Comparison of ENCODE assay signal across 13 cellular contexts in the genomic region with DNA sequence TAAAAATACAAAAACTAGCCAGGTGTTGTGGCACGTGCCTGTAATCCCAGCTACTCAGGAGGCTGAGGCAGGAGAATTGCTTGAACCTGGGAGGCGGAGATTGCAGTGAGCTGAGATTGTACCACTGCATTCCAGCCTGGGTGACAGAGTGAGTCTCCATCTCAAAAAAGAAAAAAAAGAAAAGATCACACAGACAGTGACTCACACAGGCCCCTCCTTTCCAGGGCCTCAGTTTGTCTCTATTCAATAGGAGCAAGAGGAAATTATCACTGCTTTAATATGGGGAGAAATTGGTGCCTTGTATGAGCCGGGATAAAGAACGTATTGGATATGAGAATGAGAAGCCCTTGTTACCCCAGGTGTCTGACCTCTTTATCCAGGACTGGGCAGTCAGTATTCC. TPM values are rescaled to one million over a fixed set of nuclear protein-coding genes. Genes with fewer than 3 reads are reported as not detected.
DNase-seq lines count a peak whose midpoint lies in the region; ATAC-seq and TF ChIP-seq lines count a peak whose summit lies in the region.
"Not testable (repeated sequence)": the region's sequence is repeated elsewhere in the genome, so short reads cannot be mapped to it uniquely, and the experiment has no call there.
"Had no signal": no experiment of that assay in that cellular context is flagged by ENCODE, and none has a peak within 500 bp of the region (broad histone marks: within the 10 kb centered on the region; RNA-seq: fewer than 3 reads in every experiment).

No MANE protein-coding gene starts in this region.

- H2BK20ac ChIP-seq in IMR-90 (ENCODE audit: low read depth, low read length) = not testable (repeated sequence)

- H2AK5ac ChIP-seq in IMR-90 (ENCODE audit: low read depth, low read length) = not testable (repeated sequence)

- H2BK120ac ChIP-seq in IMR-90 (ENCODE audit: low read depth, low read length) = 0 out of 2 replicates have a peak overlapping the region, but pooled peaks have one; percentile 47

- DNase-seq in AG08395 (ENCODE audit: low spot score) (peak; percentile 25), ELR (ENCODE audit: low read depth) (peak; percentile 43), IMR-90 (peak; percentile 43), astrocyte of the spinal cord (ENCODE audit: low read depth, low spot score) (peak; percentile 36), epithelial cell of esophagus (ENCODE audit: low read depth) (peak; percentile 29), osteoblast (ENCODE audit: insufficient read length, low spot score, missing footprints) (peak; percentile 77)
- DNase-seq in type B pancreatic cell (ENCODE audit: extremely low spot score, unreplicated experiment) = not testable (repeated sequence)

- CTCF ChIA-PET in IMR-90 (lab: Yijun Ruan, JAX) = interaction anchor here (0.9 kb wide), 1 partner anchor 28 kb away, joined by 3 read pairs; no protein-coding TSS in a partner anchor

- H3K9me1 ChIP-seq in IMR-90 (ENCODE audit: insufficient read depth, low read length) = not testable (repeated sequence)

- H3K4me3 Mint-ChIP-seq in type B pancreatic cell = not testable (repeated sequence)

- H4K5ac ChIP-seq in IMR-90 (ENCODE audit: low read depth, low read length) = not testable (repeated sequence)

- not testable (repeated sequence) for H3K27ac ChIP-seq in IMR-90 (ENCODE audit: insufficient read depth, low read length)
- peak overlapping the region; percentile 45 for H3K27ac ChIP-seq in osteoblast (ENCODE audit: low read depth, low read length)

- WGBS in IMR-90 (ENCODE audit: extremely low coverage in 2 of 2, insufficient read length in 1 of 2), 2 experiments = no CpG with 5 or more reads among the region's 4 CpGs

- H3K9me3 Mint-ChIP-seq in type B pancreatic cell = not testable (repeated sequence)

- H4K8ac ChIP-seq in IMR-90 (ENCODE audit: low read depth in 2 of 2, low read length in 2 of 2) = not testable (repeated sequence)

- not testable (repeated sequence) for H2BK5ac ChIP-seq in IMR-90 (ENCODE audit: low read depth, low read length, poor library complexity, severe bottlenecking)

- not testable (repeated sequence) for H3K36me3 ChIP-seq in IMR-90 (ENCODE audit: control insufficient read depth, insufficient read depth, low read length); osteoblast (ENCODE audit: insufficient read depth, low read length)

- intact Hi-C loops in IMR-90 (cut with micrococcal nuclease) = not testable (repeated sequence)

- not testable (repeated sequence) for H3K27me3 ChIP-seq in IMR-90 (ENCODE audit: control insufficient read depth, insufficient read depth, low read length); osteoblast (ENCODE audit: insufficient read depth, low read length)

- not testable (repeated sequence) for H3K4me3 ChIP-seq in IMR-90 (ENCODE audit: insufficient read depth, low read depth, low read length); astrocyte of the spinal cord (ENCODE audit: low read depth, low read length); epithelial cell of esophagus (ENCODE audit: low read length); osteoblast (ENCODE audit: insufficient read depth, low read length)

- dilution Hi-C loops in IMR-90 (cut with HindIII; ENCODE audit: low sequenced_read_pairs, unreplicated experiment) = not testable (repeated sequence)

- peak overlapping the region; percentile 36 for H3K27ac Mint-ChIP-seq in type B pancreatic cell

- H3K27me3 Mint-ChIP-seq in type B pancreatic cell = not testable (repeated sequence)

- H3K36me3 Mint-ChIP-seq in type B pancreatic cell = not testable (repeated sequence)

- H3K56ac ChIP-seq in IMR-90 (ENCODE audit: extremely low read depth, insufficient read depth, low read length) = not testable (repeated sequence)

- H3K9me3 ChIP-seq in IMR-90 (ENCODE audit: control insufficient read depth, insufficient read depth, low read length); osteoblast (ENCODE audit: low read depth, low read length): not testable (repeated sequence)

- not testable (repeated sequence) for H4K91ac ChIP-seq in IMR-90 (ENCODE audit: insufficient read depth, low read depth, low read length)

- not testable (repeated sequence) for H3K4me2 ChIP-seq in IMR-90 (ENCODE audit: low read depth, low read length); osteoblast (ENCODE audit: insufficient read depth, low read length)

- H3K23ac ChIP-seq in IMR-90 (ENCODE audit: low read depth, low read length) = not testable (repeated sequence)

- not testable (repeated sequence) for H3K18ac ChIP-seq in IMR-90 (ENCODE audit: low read depth, low read length)

- not testable (repeated sequence) for H3K4me1 ChIP-seq in IMR-90 (ENCODE audit: control insufficient read depth, insufficient read depth, low read length)
- H3K4me1 ChIP-seq in osteoblast (ENCODE audit: insufficient read depth, low read length) = peaks cover 32% of the 10 kb centered on the region

- POLR2A ChIA-PET in IMR-90 (lab: Charles Lee; ENCODE audit: unreplicated experiment) = not testable (repeated sequence)

- not testable (repeated sequence) for TF ChIP-seq POLR2A in IMR-90 (IDR thresholded peaks at IDR 0.05; ENCODE audit: low read depth, low read length)

- H2BK15ac ChIP-seq in IMR-90 (ENCODE audit: low read depth, low read length) = peak overlapping the region; percentile 36; the same call in 1 of the 3 replicates

- TF ChIP-seq RAD21 in IMR-90 (IDR thresholded peaks at IDR 0.05; ENCODE audit: low read length) = not testable (repeated sequence)

- not testable (repeated sequence) for H3K9ac ChIP-seq in IMR-90 (ENCODE audit: low read depth, low read length)

- H3K79me2 ChIP-seq in osteoblast (ENCODE audit: insufficient read depth, low read length) = not testable (repeated sequence)

- not testable (repeated sequence) for H3K14ac ChIP-seq in IMR-90 (replicated peaks; ENCODE audit: low read depth, low read length)

- H3K79me1 ChIP-seq in IMR-90 (ENCODE audit: low read depth in 1 of 2, low read length in 2 of 2) = peaks cover 3 to 21% of the 10 kb centered on the region in 2 experiments

- H3K4ac ChIP-seq in IMR-90 (ENCODE audit: low read depth, low read length) = not testable (repeated sequence)

- H3K4me1 Mint-ChIP-seq in type B pancreatic cell (ENCODE audit: unreplicated experiment) = not testable (repeated sequence)

- in situ Hi-C loops in IMR-90 (cut with MboI; ENCODE audit: low sequenced_read_pairs) = loop anchor here (5.0 to 25.0 kb wide), 2 partner anchors 75 to 710 kb away; a partner anchor contains a TSS
- in situ Hi-C loops in astrocyte of the spinal cord (cut with HindIII; ENCODE audit: low sequenced_read_pairs) = not testable (repeated sequence)

- H2AK9ac ChIP-seq in IMR-90 (replicated peaks; ENCODE audit: low read depth, low read length, poor library complexity) = not testable (repeated sequence)

- H4K20me1 ChIP-seq in IMR-90 (ENCODE audit: insufficient read depth, low read length); osteoblast (ENCODE audit: insufficient read depth, low read length): not testable (repeated sequence)

- not testable (repeated sequence) for ATAC-seq in IMR-90 (ENCODE audit: low read depth)

- not testable (repeated sequence) for BruUV-seq in IMR-90 (replicated peaks; lab: Mats Ljungman, UMichigan)

- TF ChIP-seq CTCF in IMR-90 (conservative IDR thresholded peaks at IDR 0.05; ENCODE audit: low read depth, low read length); astrocyte of the spinal cord (IDR thresholded peaks at IDR 0.05; ENCODE audit: low read depth, low read length); epithelial cell of esophagus (IDR thresholded peaks at IDR 0.05; ENCODE audit: insufficient read depth, low read depth, low read length, missing control alignments); osteoblast (IDR thresholded peaks at IDR 0.05; ENCODE audit: extremely low read depth, low read depth, low read length); type B pancreatic cell (conservative IDR thresholded peaks at IDR 0.05): not testable (repeated sequence)

- not testable (repeated sequence) for H2AFZ ChIP-seq in IMR-90 (replicated peaks; ENCODE audit: low read length, poor library complexity)
- H2AFZ ChIP-seq in osteoblast (ENCODE audit: low read length) = peak overlapping the region; percentile 50

TF ChIP-seq in IMR-90, 13 proteins besides CTCF, POLR2A, EP300 and RAD21:
- TF ChIP-seq FOS (IDR thresholded peaks at IDR 0.05; ENCODE audit: low read depth, low read length) = 0 out of 2 replicates have a peak, but pooled peaks have one; percentile 2

RNA-seq across cellular contexts. Expression of a gene that starts 6.4 kb away (rescaled TPM):
- total RNA-seq in IMR-90 (2012; rRNA removed) (3.9 and 5.0 TPM in 2 replicates), osteoblast (3.6 and 3.8 TPM in 2 replicates), type B pancreatic cell (ENCODE audit: low replicate concordance) (7.5 and 8.7 TPM in 2 replicates)
- polyA plus RNA-seq in IMR-90 (2012; rRNA removed) = 3.7 and 4.7 TPM in 2 replicates
- 1.5 and 1.9 TPM in 2 replicates for polyA plus RNA-seq in IMR-90 (2012; cell fraction: cytosol; rRNA removed)
- 1.2 and 4.9 TPM in 2 replicates for polyA plus RNA-seq in IMR-90 (2012; cell fraction: nucleus; rRNA removed; ENCODE audit: low replicate concordance)
- total RNA-seq: CD4-positive, CD25-positive, alpha-beta regulatory T cell had no signal

RNA-seq across cellular contexts. Expression of a gene that starts 22.0 kb away (rescaled TPM):
- 8.6 and 12.5 TPM in 2 replicates for total RNA-seq in IMR-90 (2012; rRNA removed)
- polyA plus RNA-seq in IMR-90 (2012; rRNA removed) = 5.3 and 6.1 TPM in 2 replicates
- polyA plus RNA-seq in IMR-90 (2012; cell fraction: cytosol; rRNA removed) = 2.0 TPM in 2 replicates
- polyA plus RNA-seq in IMR-90 (2012; cell fraction: nucleus; rRNA removed; ENCODE audit: low replicate concordance) = 1.8 and 20.8 TPM in 2 replicates
- total RNA-seq in osteoblast = 8.3 and 10.3 TPM in 2 replicates
- total RNA-seq in type B pancreatic cell (ENCODE audit: low replicate concordance) = 1.4 and 2.4 TPM in 2 replicates

RNA-seq across cellular contexts. Expression of a gene that starts 22.1 kb away (rescaled TPM):
- total RNA-seq in IMR-90 (2012; rRNA removed) (not detected in 2 replicates), osteoblast (not detected in 2 replicates), type B pancreatic cell (ENCODE audit: low replicate concordance) (not detected in 2 replicates)
- not detected in 2 replicates for polyA plus RNA-seq in IMR-90 (2012; rRNA removed)
- polyA plus RNA-seq in IMR-90 (2012; cell fraction: cytosol; rRNA removed) = not detected in 2 replicates
- not detected in 2 replicates for polyA plus RNA-seq in IMR-90 (2012; cell fraction: nucleus; rRNA removed; ENCODE audit: low replicate concordance)
- total RNA-seq: A172; CD4-positive, CD25-positive, alpha-beta regulatory T cell; GM23338; H7; HT-29 had no signal
- polyA plus RNA-seq: AG04450; CD4-positive, CD25-positive, alpha-beta regulatory T cell; GM23338 had no signal

RNA-seq across cellular contexts. Expression of a gene that starts 54.5 kb away (rescaled TPM):
- 0.18 and 0.28 TPM in 2 replicates for total RNA-seq in IMR-90 (2012; rRNA removed)
- polyA plus RNA-seq in IMR-90 (2012; rRNA removed) = not detected in 2 replicates
- not detected in 2 replicates for polyA plus RNA-seq in IMR-90 (2012; cell fraction: cytosol; rRNA removed)
- polyA plus RNA-seq in IMR-90 (2012; cell fraction: nucleus; rRNA removed; ENCODE audit: low replicate concordance) = 0.19 TPM in 1 of 2 replicates, not detected in the other
- total RNA-seq in osteoblast = 0.29 and 0.36 TPM in 2 replicates
- not detected in 2 replicates for total RNA-seq in type B pancreatic cell (ENCODE audit: low replicate concordance)
- total RNA-seq: A172, H7, HT-29 had no signal
- polyA plus RNA-seq: CD4-positive, CD25-positive, alpha-beta regulatory T cell; GM23338 had no signal
